In genomic region chr1:235107368-235108184, GRCh38 we compare ENCODE assay signal across 1 cellular context.
TF ChIP-seq lines count a peak whose summit lies in the region.

No MANE protein-coding gene starts in this region.

TF ChIP-seq in HEK293, 187 proteins besides CTCF, POLR2A, EP300 and RAD21 (continued from another document):
- TF ChIP-seq, protein P1, sequence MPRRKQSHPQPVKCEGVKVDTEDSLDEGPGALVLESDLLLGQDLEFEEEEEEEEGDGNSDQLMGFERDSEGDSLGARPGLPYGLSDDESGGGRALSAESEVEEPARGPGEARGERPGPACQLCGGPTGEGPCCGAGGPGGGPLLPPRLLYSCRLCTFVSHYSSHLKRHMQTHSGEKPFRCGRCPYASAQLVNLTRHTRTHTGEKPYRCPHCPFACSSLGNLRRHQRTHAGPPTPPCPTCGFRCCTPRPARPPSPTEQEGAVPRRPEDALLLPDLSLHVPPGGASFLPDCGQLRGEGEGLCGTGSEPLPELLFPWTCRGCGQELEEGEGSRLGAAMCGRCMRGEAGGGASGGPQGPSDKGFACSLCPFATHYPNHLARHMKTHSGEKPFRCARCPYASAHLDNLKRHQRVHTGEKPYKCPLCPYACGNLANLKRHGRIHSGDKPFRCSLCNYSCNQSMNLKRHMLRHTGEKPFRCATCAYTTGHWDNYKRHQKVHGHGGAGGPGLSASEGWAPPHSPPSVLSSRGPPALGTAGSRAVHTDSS (tag by site-specific recombination; IDR thresholded peaks at IDR 0.05) = no peak
- TF ChIP-seq ZNF202 (tag by site-specific recombination; IDR thresholded peaks at IDR 0.05; ENCODE audit: borderline replicate concordance) (no peak), ZNF623 (tag by site-specific recombination; IDR thresholded peaks at IDR 0.05) (no peak), ZNF707 (tag by site-specific recombination; IDR thresholded peaks at IDR 0.05) (no peak), ZNF416 (tag by site-specific recombination; IDR thresholded peaks at IDR 0.05) (no peak), ZNF596 (tag by site-specific recombination; IDR thresholded peaks at IDR 0.05) (no peak), ZNF24 (tag by site-specific recombination; IDR thresholded peaks at IDR 0.05) (no peak), ZNF10 (tag by site-specific recombination; IDR thresholded peaks at IDR 0.05) (no peak), ZNF426 (tag by site-specific recombination; IDR thresholded peaks at IDR 0.05) (no peak), ZNF660 (tag by site-specific recombination; IDR thresholded peaks at IDR 0.05) (0 out of 2 replicates have a peak, but pooled peaks have one; percentile 2), KLF17 (tag by site-specific recombination; IDR thresholded peaks at IDR 0.05) (no peak), GLIS1 (tag by site-specific recombination; IDR thresholded peaks at IDR 0.05) (no peak), ZNF311 (tag by site-specific recombination; IDR thresholded peaks at IDR 0.05; ENCODE audit: borderline replicate concordance) (no peak), ZNF133 (tag by site-specific recombination; IDR thresholded peaks at IDR 0.05) (no peak), ZNF692 (tag by site-specific recombination; IDR thresholded peaks at IDR 0.05) (no peak), ZNF561 (tag by site-specific recombination; IDR thresholded peaks at IDR 0.05; ENCODE audit: borderline replicate concordance) (no peak), ZNF785 (tag by site-specific recombination; IDR thresholded peaks at IDR 0.05) (no peak), ZBTB49 (tag by site-specific recombination; IDR thresholded peaks at IDR 0.05; ENCODE audit: low read depth) (no peak), ZNF701 (tag by site-specific recombination; IDR thresholded peaks at IDR 0.05) (no peak), ZNF121 (tag by site-specific recombination; IDR thresholded peaks at IDR 0.05) (peak; percentile 94), ZNF266 (tag by site-specific recombination; IDR thresholded peaks at IDR 0.05; ENCODE audit: low read depth) (no peak), ZNF658 (tag by site-specific recombination; IDR thresholded peaks at IDR 0.05) (no peak), ZNF473 (tag by site-specific recombination; IDR thresholded peaks at IDR 0.05) (no peak), ZBTB17 (tag by site-specific recombination; IDR thresholded peaks at IDR 0.05) (peak; percentile 41; the same call in 1 of the 2 replicates), ZNF704 (tag by site-specific recombination; IDR thresholded peaks at IDR 0.05) (no peak), EGR2 (tag by site-specific recombination; IDR thresholded peaks at IDR 0.05; ENCODE audit: low read depth) (no peak), ZSCAN16 (tag by site-specific recombination; IDR thresholded peaks at IDR 0.05) (no peak), ZNF292 (tag by site-specific recombination; IDR thresholded peaks at IDR 0.05; ENCODE audit: borderline replicate concordance, low read depth) (no peak), SCRT2 (tag by site-specific recombination; IDR thresholded peaks at IDR 0.05) (peak; percentile 94), ZNF639 (tag by site-specific recombination; IDR thresholded peaks at IDR 0.05) (no peak), ZNF747 (tag by site-specific recombination; IDR thresholded peaks at IDR 0.05) (no peak), ZNF112 (tag by site-specific recombination; IDR thresholded peaks at IDR 0.05) (no peak), ZNF600 (tag by site-specific recombination; IDR thresholded peaks at IDR 0.05) (no peak), ZNF302 (tag by site-specific recombination; IDR thresholded peaks at IDR 0.05; ENCODE audit: low read depth) (no peak), IKZF3 (tag by site-specific recombination; IDR thresholded peaks at IDR 0.05) (0 out of 2 replicates have a peak, but pooled peaks have one; percentile 0), SCRT1 (tag by site-specific recombination; IDR thresholded peaks at IDR 0.05; ENCODE audit: borderline replicate concordance) (peak; percentile 80; the same call in 1 of the 2 replicates), KLF9 (tag by site-specific recombination; IDR thresholded peaks at IDR 0.05; ENCODE audit: low read depth) (no peak)
- TF ChIP-seq, protein P2, sequence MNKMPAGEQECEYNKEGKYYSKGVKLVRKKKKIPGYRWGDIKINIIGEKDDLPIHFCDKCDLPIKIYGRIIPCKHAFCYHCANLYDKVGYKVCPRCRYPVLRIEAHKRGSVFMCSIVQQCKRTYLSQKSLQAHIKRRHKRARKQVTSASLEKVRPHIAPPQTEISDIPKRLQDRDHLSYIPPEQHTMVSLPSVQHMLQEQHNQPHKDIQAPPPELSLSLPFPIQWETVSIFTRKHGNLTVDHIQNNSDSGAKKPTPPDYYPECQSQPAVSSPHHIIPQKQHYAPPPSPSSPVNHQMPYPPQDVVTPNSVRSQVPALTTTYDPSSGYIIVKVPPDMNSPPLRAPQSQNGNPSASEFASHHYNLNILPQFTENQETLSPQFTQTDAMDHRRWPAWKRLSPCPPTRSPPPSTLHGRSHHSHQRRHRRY (tag by site-specific recombination; IDR thresholded peaks at IDR 0.05) = no peak
